ENCODE assay signal across 17 cellular contexts in genomic region chr4:31175242-31175910, GRCh38.
"Had no signal": no experiment of that assay in that cellular context is flagged by ENCODE, and none has a peak within 500 bp of the region (broad histone marks: within the 10 kb centered on the region; RNA-seq: fewer than 3 reads in every experiment).

No MANE protein-coding gene starts in this region.

- FAIRE-seq: kidney had no signal

- ATAC-seq: body of pancreas; gastrocnemius medialis; left ventricle myocardium superior; psoas muscle; sciatic nerve; stimulated activated naive B cell treated with anti-CD40 and anti-IgM and Interleukin-4, amounts not matched to agents 10 μg/mL and 1 μg/mL and 100 μg/mL, for 72 hours had no signal

- H3K27ac ChIP-seq: body of pancreas, esophagus squamous epithelium, gastrocnemius medialis, psoas muscle, spleen, tibial nerve had no signal

- H3K27me3 ChIP-seq: body of pancreas, esophagus squamous epithelium, gastrocnemius medialis, spleen, tibial nerve had no signal

- H3K4me3 ChIP-seq: body of pancreas, esophagus squamous epithelium, gastrocnemius medialis, psoas muscle, spleen, tibial nerve had no signal

- DNase-seq: activated CD4-positive, alpha-beta T cell treated with anti-CD3 and anti-CD28 coated beads, Interleukin-2, amount 10 ng/mL, durations not matched to agents 7 days and 5 days; activated CD4-positive, CD25-positive, alpha-beta regulatory T cell; activated CD8-positive, alpha-beta memory T cell treated with anti-CD3 and anti-CD28 coated beads for 24 hours; activated naive CD4-positive, alpha-beta T cell treated with Interleukin-2 at 50 U/mL for 16 hours; body of pancreas; cerebellar nuclear complex; esophagus squamous epithelium; gastrocnemius medialis; kidney; left ventricle myocardium superior; mesendoderm; psoas muscle; spleen; stimulated activated CD4-positive, alpha-beta T cell treated with anti-CD3 and anti-CD28 coated beads, Interleukin-1b, Interleukin-23, amount 100 ng/mL, for 48 hours; stimulated activated naive B cell treated with anti-CD40 and anti-IgM and Interleukin-4, amounts not matched to agents 10 μg/mL and 1 μg/mL and 100 μg/mL, for 72 hours had no signal

- H3K4me1 ChIP-seq: body of pancreas, esophagus squamous epithelium, gastrocnemius medialis, psoas muscle, spleen, tibial nerve had no signal

- H3K36me3 ChIP-seq: esophagus squamous epithelium, gastrocnemius medialis, spleen, tibial nerve had no signal

- H3K9me3 ChIP-seq: body of pancreas, esophagus squamous epithelium, gastrocnemius medialis, psoas muscle had no signal
